2 cellular contexts compared by ENCODE assay signal in genomic region chr18:6146309-6146661, GRCh38.
TF ChIP-seq lines count a peak whose summit lies in the region.

No MANE protein-coding gene starts in this region.

TF ChIP-seq in GM23338, 12 proteins besides CTCF, POLR2A, EP300 and RAD21:
- no peak for TF ChIP-seq ETS1 (IDR thresholded peaks at IDR 0.05)
- TF ChIP-seq POLR2AphosphoS5 (IDR thresholded peaks at IDR 0.05; ENCODE audit: low read depth), result no peak
- no peak for TF ChIP-seq EZH2 (IDR thresholded peaks at IDR 0.05; ENCODE audit: low read depth, unreplicated experiment)
- TF ChIP-seq ZNF114 (CRISPR knock-in tag; IDR thresholded peaks at IDR 0.05), result no peak
- TF ChIP-seq ZNF331 (CRISPR knock-in tag; IDR thresholded peaks at IDR 0.05; ENCODE audit: low read depth), result no peak
- TF ChIP-seq, protein P1, sequence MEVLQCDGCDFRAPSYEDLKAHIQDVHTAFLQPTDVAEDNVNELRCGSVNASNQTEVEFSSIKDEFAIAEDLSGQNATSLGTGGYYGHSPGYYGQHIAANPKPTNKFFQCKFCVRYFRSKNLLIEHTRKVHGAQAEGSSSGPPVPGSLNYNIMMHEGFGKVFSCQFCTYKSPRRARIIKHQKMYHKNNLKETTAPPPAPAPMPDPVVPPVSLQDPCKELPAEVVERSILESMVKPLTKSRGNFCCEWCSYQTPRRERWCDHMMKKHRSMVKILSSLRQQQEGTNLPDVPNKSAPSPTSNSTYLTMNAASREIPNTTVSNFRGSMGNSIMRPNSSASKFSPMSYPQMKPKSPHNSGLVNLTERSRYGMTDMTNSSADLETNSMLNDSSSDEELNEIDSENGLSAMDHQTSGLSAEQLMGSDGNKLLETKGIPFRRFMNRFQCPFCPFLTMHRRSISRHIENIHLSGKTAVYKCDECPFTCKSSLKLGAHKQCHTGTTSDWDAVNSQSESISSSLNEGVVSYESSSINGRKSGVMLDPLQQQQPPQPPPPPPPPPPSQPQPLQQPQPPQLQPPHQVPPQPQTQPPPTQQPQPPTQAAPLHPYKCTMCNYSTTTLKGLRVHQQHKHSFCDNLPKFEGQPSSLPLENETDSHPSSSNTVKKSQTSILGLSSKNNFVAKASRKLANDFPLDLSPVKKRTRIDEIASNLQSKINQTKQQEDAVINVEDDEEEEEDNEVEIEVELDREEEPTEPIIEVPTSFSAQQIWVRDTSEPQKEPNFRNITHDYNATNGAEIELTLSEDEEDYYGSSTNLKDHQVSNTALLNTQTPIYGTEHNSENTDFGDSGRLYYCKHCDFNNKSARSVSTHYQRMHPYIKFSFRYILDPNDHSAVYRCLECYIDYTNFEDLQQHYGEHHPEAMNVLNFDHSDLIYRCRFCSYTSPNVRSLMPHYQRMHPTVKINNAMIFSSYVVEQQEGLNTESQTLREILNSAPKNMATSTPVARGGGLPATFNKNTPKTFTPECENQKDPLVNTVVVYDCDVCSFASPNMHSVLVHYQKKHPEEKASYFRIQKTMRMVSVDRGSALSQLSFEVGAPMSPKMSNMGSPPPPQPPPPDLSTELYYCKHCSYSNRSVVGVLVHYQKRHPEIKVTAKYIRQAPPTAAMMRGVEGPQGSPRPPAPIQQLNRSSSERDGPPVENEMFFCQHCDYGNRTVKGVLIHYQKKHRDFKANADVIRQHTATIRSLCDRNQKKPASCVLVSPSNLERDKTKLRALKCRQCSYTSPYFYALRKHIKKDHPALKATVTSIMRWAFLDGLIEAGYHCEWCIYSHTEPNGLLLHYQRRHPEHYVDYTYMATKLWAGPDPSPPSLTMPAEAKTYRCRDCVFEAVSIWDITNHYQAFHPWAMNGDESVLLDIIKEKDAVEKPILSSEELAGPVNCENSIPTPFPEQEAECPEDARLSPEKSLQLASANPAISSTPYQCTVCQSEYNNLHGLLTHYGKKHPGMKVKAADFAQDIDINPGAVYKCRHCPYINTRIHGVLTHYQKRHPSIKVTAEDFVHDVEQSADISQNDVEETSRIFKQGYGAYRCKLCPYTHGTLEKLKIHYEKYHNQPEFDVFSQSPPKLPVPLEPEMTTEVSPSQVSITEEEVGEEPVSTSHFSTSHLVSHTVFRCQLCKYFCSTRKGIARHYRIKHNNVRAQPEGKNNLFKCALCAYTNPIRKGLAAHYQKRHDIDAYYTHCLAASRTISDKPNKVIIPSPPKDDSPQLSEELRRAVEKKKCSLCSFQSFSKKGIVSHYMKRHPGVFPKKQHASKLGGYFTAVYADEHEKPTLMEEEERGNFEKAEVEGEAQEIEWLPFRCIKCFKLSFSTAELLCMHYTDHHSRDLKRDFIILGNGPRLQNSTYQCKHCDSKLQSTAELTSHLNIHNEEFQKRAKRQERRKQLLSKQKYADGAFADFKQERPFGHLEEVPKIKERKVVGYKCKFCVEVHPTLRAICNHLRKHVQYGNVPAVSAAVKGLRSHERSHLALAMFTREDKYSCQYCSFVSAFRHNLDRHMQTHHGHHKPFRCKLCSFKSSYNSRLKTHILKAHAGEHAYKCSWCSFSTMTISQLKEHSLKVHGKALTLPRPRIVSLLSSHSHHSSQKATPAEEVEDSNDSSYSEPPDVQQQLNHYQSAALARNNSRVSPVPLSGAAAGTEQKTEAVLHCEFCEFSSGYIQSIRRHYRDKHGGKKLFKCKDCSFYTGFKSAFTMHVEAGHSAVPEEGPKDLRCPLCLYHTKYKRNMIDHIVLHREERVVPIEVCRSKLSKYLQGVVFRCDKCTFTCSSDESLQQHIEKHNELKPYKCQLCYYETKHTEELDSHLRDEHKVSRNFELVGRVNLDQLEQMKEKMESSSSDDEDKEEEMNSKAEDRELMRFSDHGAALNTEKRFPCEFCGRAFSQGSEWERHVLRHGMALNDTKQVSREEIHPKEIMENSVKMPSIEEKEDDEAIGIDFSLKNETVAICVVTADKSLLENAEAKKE (CRISPR knock-in tag; IDR thresholded peaks at IDR 0.05), result no peak
- TF ChIP-seq JUNB (IDR thresholded peaks at IDR 0.05; ENCODE audit: unreplicated experiment), result no peak
- TF ChIP-seq EZH2phosphoT487 (IDR thresholded peaks at IDR 0.05; ENCODE audit: unreplicated experiment), result no peak
- no peak for TF ChIP-seq CREB1 (CRISPR knock-in tag; IDR thresholded peaks at IDR 0.05; ENCODE audit: low read depth)
- TF ChIP-seq STAT1 (IDR thresholded peaks at IDR 0.05; ENCODE audit: unreplicated experiment), result no peak
- TF ChIP-seq, protein P2, sequence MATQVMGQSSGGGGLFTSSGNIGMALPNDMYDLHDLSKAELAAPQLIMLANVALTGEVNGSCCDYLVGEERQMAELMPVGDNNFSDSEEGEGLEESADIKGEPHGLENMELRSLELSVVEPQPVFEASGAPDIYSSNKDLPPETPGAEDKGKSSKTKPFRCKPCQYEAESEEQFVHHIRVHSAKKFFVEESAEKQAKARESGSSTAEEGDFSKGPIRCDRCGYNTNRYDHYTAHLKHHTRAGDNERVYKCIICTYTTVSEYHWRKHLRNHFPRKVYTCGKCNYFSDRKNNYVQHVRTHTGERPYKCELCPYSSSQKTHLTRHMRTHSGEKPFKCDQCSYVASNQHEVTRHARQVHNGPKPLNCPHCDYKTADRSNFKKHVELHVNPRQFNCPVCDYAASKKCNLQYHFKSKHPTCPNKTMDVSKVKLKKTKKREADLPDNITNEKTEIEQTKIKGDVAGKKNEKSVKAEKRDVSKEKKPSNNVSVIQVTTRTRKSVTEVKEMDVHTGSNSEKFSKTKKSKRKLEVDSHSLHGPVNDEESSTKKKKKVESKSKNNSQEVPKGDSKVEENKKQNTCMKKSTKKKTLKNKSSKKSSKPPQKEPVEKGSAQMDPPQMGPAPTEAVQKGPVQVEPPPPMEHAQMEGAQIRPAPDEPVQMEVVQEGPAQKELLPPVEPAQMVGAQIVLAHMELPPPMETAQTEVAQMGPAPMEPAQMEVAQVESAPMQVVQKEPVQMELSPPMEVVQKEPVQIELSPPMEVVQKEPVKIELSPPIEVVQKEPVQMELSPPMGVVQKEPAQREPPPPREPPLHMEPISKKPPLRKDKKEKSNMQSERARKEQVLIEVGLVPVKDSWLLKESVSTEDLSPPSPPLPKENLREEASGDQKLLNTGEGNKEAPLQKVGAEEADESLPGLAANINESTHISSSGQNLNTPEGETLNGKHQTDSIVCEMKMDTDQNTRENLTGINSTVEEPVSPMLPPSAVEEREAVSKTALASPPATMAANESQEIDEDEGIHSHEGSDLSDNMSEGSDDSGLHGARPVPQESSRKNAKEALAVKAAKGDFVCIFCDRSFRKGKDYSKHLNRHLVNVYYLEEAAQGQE (IDR thresholded peaks at IDR 0.05; ENCODE audit: unreplicated experiment), result no peak
- TF ChIP-seq NANOG (IDR thresholded peaks at IDR 0.05; ENCODE audit: borderline replicate concordance), result no peak

TF ChIP-seq in IMR-90, 13 proteins besides CTCF, POLR2A, EP300 and RAD21:
- TF ChIP-seq BHLHE40 (IDR thresholded peaks at IDR 0.05; ENCODE audit: low read depth, low read length) (no peak), FOS (IDR thresholded peaks at IDR 0.05; ENCODE audit: low read depth, low read length) (no peak), CEBPB (IDR thresholded peaks at IDR 0.05; ENCODE audit: low read depth, low read length) (no peak), SMC3 (IDR thresholded peaks at IDR 0.05; ENCODE audit: low read depth, low read length) (no peak), MXI1 (IDR thresholded peaks at IDR 0.05; ENCODE audit: borderline replicate concordance, low read depth, low read length) (no peak), RFX5 (IDR thresholded peaks at IDR 0.05; ENCODE audit: low read depth, low read length) (no peak), ELK1 (IDR thresholded peaks at IDR 0.05; ENCODE audit: borderline replicate concordance, low read depth, low read length) (no peak), RCOR1 (IDR thresholded peaks at IDR 0.05; ENCODE audit: insufficient replicate concordance, low read length) (no peak)
